ENCODE assay signal across 1 cellular context in genomic region chr10:18651324-18652007, GRCh38.
TF ChIP-seq lines count a peak whose summit lies in the region.

Gene NSUN6 (minus strand): TSS chr10:18651587. CDS start chr10:18651203, 384 bp downstream.

TF ChIP-seq in GM12878, 131 proteins besides CTCF, POLR2A, EP300 and RAD21 (continued from another document and continues in another):
- no peak for TF ChIP-seq PRDM15 (CRISPR knock-in tag; IDR thresholded peaks at IDR 0.05)
- TF ChIP-seq POU2F2 (IDR thresholded peaks at IDR 0.05; ENCODE audit: borderline replicate concordance, low read depth, low read length) = peak; percentile 51; the same call in 2 of the 3 replicates
- TF ChIP-seq ATF7 (IDR thresholded peaks at IDR 0.05; ENCODE audit: low read depth) = peak; percentile 93
- peak; percentile 98 for TF ChIP-seq NKRF (conservative IDR thresholded peaks at IDR 0.05)
- TF ChIP-seq CBX3 (IDR thresholded peaks at IDR 0.05; ENCODE audit: borderline replicate concordance, low read depth) = no peak
- 0 out of 2 replicates have a peak, but pooled peaks have one; percentile 24 for TF ChIP-seq FOXM1 (IDR thresholded peaks at IDR 0.05; ENCODE audit: low read depth, low read length)
- TF ChIP-seq SREBF2 (IDR thresholded peaks at IDR 0.05; ENCODE audit: low read length) = no peak; the same call in 1 of the 2 replicates
- peak in 1 of 2 experiments; percentile 64; a peak in 1 of 3 replicates for TF ChIP-seq EGR1 (IDR thresholded peaks at IDR 0.05; ENCODE audit: borderline replicate concordance in 1 of 2, low read depth in 2 of 2, low read length in 2 of 2)
- peak; percentile 64; the same call in 1 of the 2 replicates for TF ChIP-seq MAX (IDR thresholded peaks at IDR 0.05; ENCODE audit: low read depth, low read length)
- no peak for TF ChIP-seq ZBTB11 (CRISPR knock-in tag; IDR thresholded peaks at IDR 0.05)
- TF ChIP-seq RCOR1 (conservative IDR thresholded peaks at IDR 0.05; ENCODE audit: low read depth, low read length) = no peak
- no peak for TF ChIP-seq ESRRA (IDR thresholded peaks at IDR 0.05; ENCODE audit: low read length)
- peak; percentile 80 for TF ChIP-seq ELK1 (IDR thresholded peaks at IDR 0.05; ENCODE audit: low read depth, low read length)
- peak; percentile 93 for TF ChIP-seq E2F4 (IDR thresholded peaks at IDR 0.05; ENCODE audit: low read depth, low read length)
- TF ChIP-seq ZNF217 (IDR thresholded peaks at IDR 0.05) = no peak
- peak; percentile 77; the same call in 1 of the 2 replicates for TF ChIP-seq STAT1 (conservative IDR thresholded peaks at IDR 0.05)
- peak; percentile 48 to 55; a peak in 2 of 4 replicates for TF ChIP-seq BHLHE40 (IDR thresholded peaks at IDR 0.05; ENCODE audit: borderline replicate concordance in 1 of 2, low read depth in 2 of 2, low read length in 1 of 2)
- TF ChIP-seq IKZF1 (conservative IDR thresholded peaks at IDR 0.05) = peak; percentile 63
- 0 out of 2 replicates have a peak, but pooled peaks have one; percentile 41 for TF ChIP-seq PAX5 (IDR thresholded peaks at IDR 0.05; ENCODE audit: borderline replicate concordance, low read depth, low read length)
- peak; percentile 16 for TF ChIP-seq BCL3 (IDR thresholded peaks at IDR 0.05; ENCODE audit: borderline replicate concordance, insufficient read depth, low read depth, low read length, poor library complexity, severe bottlenecking)
- TF ChIP-seq NR2C2 (IDR thresholded peaks at IDR 0.05; ENCODE audit: borderline replicate concordance, control insufficient read depth, insufficient read length, low read depth) = no peak
- peak in 1 of 2 experiments; percentile 41; a peak in 1 of 4 replicates for TF ChIP-seq IKZF2 (IDR thresholded peaks at IDR 0.05)
- peak; percentile 91 for TF ChIP-seq PML (IDR thresholded peaks at IDR 0.05; ENCODE audit: low read length)
- no peak for TF ChIP-seq SMARCA5 (IDR thresholded peaks at IDR 0.05)
- TF ChIP-seq CREM (IDR thresholded peaks at IDR 0.05; ENCODE audit: low read depth) = peak; percentile 97
- peak; percentile 53; the same call in 1 of the 2 replicates for TF ChIP-seq TAF1 (IDR thresholded peaks at IDR 0.05; ENCODE audit: borderline replicate concordance, low read depth, low read length)
- TF ChIP-seq KAT2A (conservative IDR thresholded peaks at IDR 0.05; ENCODE audit: control insufficient read depth, low read depth, low read length) = no peak
- TF ChIP-seq NFXL1 (IDR thresholded peaks at IDR 0.05; ENCODE audit: borderline replicate concordance) = no peak
- no peak for TF ChIP-seq NR2F1 (conservative IDR thresholded peaks at IDR 0.05)
- TF ChIP-seq DPF2 (IDR thresholded peaks at IDR 0.05) = 0 out of 2 replicates have a peak, but pooled peaks have one; percentile 11
- TF ChIP-seq E4F1 (IDR thresholded peaks at IDR 0.05; ENCODE audit: borderline replicate concordance, partially characterized antibody) = peak; percentile 46
- TF ChIP-seq LARP7 (IDR thresholded peaks at IDR 0.05) = no peak
- TF ChIP-seq PBX3 (IDR thresholded peaks at IDR 0.05; ENCODE audit: insufficient replicate concordance, low read depth, low read length) = no peak
- TF ChIP-seq RUNX3 (IDR thresholded peaks at IDR 0.05; ENCODE audit: low read length) = peak; percentile 81
- no peak for TF ChIP-seq TARDBP (IDR thresholded peaks at IDR 0.05; ENCODE audit: borderline replicate concordance)
- peak; percentile 97 for TF ChIP-seq CREB1 (IDR thresholded peaks at IDR 0.05; ENCODE audit: low read depth)
- TF ChIP-seq MLLT1 (IDR thresholded peaks at IDR 0.05) = 0 out of 2 replicates have a peak, but pooled peaks have one; percentile 70
- no peak; the same call in 1 of the 2 replicates for TF ChIP-seq RBBP5 (conservative IDR thresholded peaks at IDR 0.05)
- TF ChIP-seq MEF2A (IDR thresholded peaks at IDR 0.05; ENCODE audit: insufficient read depth, low read depth, low read length) = 0 out of 2 replicates have a peak, but pooled peaks have one; percentile 13
- peak; percentile 87 for TF ChIP-seq POLR2AphosphoS5 (IDR thresholded peaks at IDR 0.05; ENCODE audit: low read length)
